ENCODE assay signal across 20 cellular contexts in the genomic region with DNA sequence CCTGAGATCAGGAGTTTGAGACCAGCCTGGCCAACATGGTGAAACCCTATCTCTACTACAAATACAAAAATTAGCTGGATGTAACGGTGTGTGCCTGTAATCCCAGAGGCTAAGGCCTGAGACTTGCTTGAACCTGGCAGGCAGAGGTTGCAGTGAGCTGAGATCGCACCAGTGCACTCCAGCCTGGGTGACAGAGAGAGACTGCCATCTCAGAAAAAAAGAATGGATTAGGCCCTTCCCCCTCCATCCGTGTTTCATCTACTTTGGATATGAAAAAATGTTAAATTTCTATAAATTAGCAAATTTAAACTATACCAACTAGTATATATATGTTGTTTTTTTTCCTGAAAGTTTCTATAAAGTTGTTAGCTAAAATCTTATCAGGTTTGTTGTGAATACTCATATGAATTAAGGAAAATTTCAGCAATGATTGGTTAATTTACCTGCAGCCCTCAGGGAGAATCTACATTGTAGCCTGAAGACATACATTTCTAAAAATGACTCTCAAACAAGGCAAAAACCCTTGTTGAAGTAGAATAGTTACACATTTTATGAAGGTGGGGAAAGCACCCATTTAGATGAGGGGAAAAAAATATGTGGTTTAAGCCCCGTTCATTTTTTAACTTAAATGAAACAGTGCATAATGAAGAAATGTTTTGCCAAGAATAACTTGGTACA.
DNase-seq lines count a peak whose midpoint lies in the region; ATAC-seq, FAIRE-seq and TF ChIP-seq lines count a peak whose summit lies in the region.
"Had no signal": no experiment of that assay in that cellular context is flagged by ENCODE, and none has a peak within 500 bp of the region (broad histone marks: within the 10 kb centered on the region; RNA-seq: fewer than 3 reads in every experiment).

No MANE protein-coding gene starts in this region.

- H3K27me3 ChIP-seq in Caco-2 (replicated peaks; ENCODE audit: control insufficient read depth, insufficient read depth, low read length): no peaks in the 10 kb centered on the region
- H3K27me3 ChIP-seq: ascending aorta, heart right ventricle, upper lobe of left lung had no signal

- CTCF ChIA-PET in Caco-2 (lab: Charles Lee): no interaction called here
- CTCF ChIA-PET in GM10248 (lab: Yijun Ruan, JAX): interaction anchor here (1.2 to 1.9 kb wide), 2 partner anchors 8 to 188 kb away, joined by 3 to 4 read pairs; no protein-coding TSS in a partner anchor

- no peak for FAIRE-seq in kidney (lab: Jason Lieb, UNC)

- no TSS peak for BruUV-seq in Caco-2 (replicated peaks; lab: Mats Ljungman, UMichigan)

- no peaks in the 10 kb centered on the region for H3K36me3 Mint-ChIP-seq in Caco-2 (ENCODE audit: insufficient read depth, unreplicated experiment)
- no peaks in the 10 kb centered on the region for H3K36me3 Mint-ChIP-seq in activated naive CD8-positive, alpha-beta T cell treated with anti-CD3 and anti-CD28 coated beads for 36 hours
- H3K36me3 Mint-ChIP-seq: naive thymus-derived CD8-positive, alpha-beta T cell had no signal

- no peaks in the 10 kb centered on the region for H3K27me3 Mint-ChIP-seq in Caco-2 (ENCODE audit: insufficient read depth, unreplicated experiment)
- H3K27me3 Mint-ChIP-seq in activated naive CD8-positive, alpha-beta T cell treated with anti-CD3 and anti-CD28 coated beads for 36 hours: peaks cover 14% of the 10 kb centered on the region
- H3K27me3 Mint-ChIP-seq: activated CD4-positive, alpha-beta T cell treated with anti-CD3 and anti-CD28 coated beads, Interleukin-2, amount 10 ng/mL, durations not matched to agents 7 days and 5 days; B cell had no signal

- H3K27ac Mint-ChIP-seq in Caco-2 (ENCODE audit: unreplicated experiment): peak overlapping the region; percentile 39
- H3K27ac Mint-ChIP-seq in activated naive CD8-positive, alpha-beta T cell treated with anti-CD3 and anti-CD28 coated beads for 36 hours: peak overlapping the region; percentile 74
- H3K27ac Mint-ChIP-seq: activated CD4-positive, alpha-beta T cell treated with anti-CD3 and anti-CD28 coated beads, Interleukin-2, amount 10 ng/mL, durations not matched to agents 7 days and 5 days; B cell; naive thymus-derived CD8-positive, alpha-beta T cell had no signal

- POLR2A ChIA-PET in Caco-2 (lab: Charles Lee) (interaction anchor here (0.6 kb wide), 1 partner anchor 28 kb away, joined by 5 read pairs; no protein-coding TSS in a partner anchor), GM10248 (lab: Yijun Ruan, JAX) (no interaction called here)

- H3K4me1 ChIP-seq in Caco-2 (peaks cover 10% of the 10 kb centered on the region), kidney (ENCODE audit: control insufficient read depth in 1 of 2, insufficient read depth in 1 of 2, low read depth in 1 of 2, low read length in 2 of 2) (no peaks in the 10 kb centered on the region)
- H3K4me1 ChIP-seq: upper lobe of left lung had no signal

- peaks cover 12% of the 10 kb centered on the region for H3K4me1 Mint-ChIP-seq in Caco-2 (ENCODE audit: low read depth, unreplicated experiment)
- peaks cover 10% of the 10 kb centered on the region for H3K4me1 Mint-ChIP-seq in activated naive CD8-positive, alpha-beta T cell treated with anti-CD3 and anti-CD28 coated beads for 36 hours
- H3K4me1 Mint-ChIP-seq: activated CD4-positive, alpha-beta T cell treated with anti-CD3 and anti-CD28 coated beads, Interleukin-2, amount 10 ng/mL, durations not matched to agents 7 days and 5 days; B cell; naive thymus-derived CD8-positive, alpha-beta T cell had no signal

- ATAC-seq in HG02884 (IDR thresholded peaks at IDR 0.05; ENCODE audit: unreplicated experiment) (peak; percentile 81), GM21367 (IDR thresholded peaks at IDR 0.05; ENCODE audit: unreplicated experiment) (no peak)
- ATAC-seq: heart right ventricle; naive thymus-derived CD8-positive, alpha-beta T cell had no signal

- H3K4me3 ChIP-seq in Caco-2 (ENCODE audit: low read depth, low read length) (no peak overlapping the region), kidney (ENCODE audit: low read length in 2 of 2) (no peak overlapping the region)
- H3K4me3 ChIP-seq: ascending aorta, HAP-1, heart right ventricle, upper lobe of left lung had no signal

- no peak overlapping the region for H3K9ac ChIP-seq in kidney (ENCODE audit: low read length in 2 of 2)

- no peak overlapping the region for H3K27ac ChIP-seq in kidney (ENCODE audit: low read depth in 2 of 2, low read length in 2 of 2)
- H3K27ac ChIP-seq: ascending aorta, heart right ventricle, upper lobe of left lung had no signal

- H3K36me3 ChIP-seq in Caco-2 (ENCODE audit: control insufficient read depth, insufficient read depth, low read length) (no peaks in the 10 kb centered on the region), kidney (ENCODE audit: control insufficient read depth in 1 of 2, insufficient read depth in 2 of 2, low read length in 2 of 2) (no peaks in the 10 kb centered on the region)
- H3K36me3 ChIP-seq: ascending aorta, HAP-1, heart right ventricle, upper lobe of left lung had no signal

- H3K4me3 Mint-ChIP-seq in Caco-2 (ENCODE audit: unreplicated experiment): no peak overlapping the region
- no peak overlapping the region for H3K4me3 Mint-ChIP-seq in activated naive CD8-positive, alpha-beta T cell treated with anti-CD3 and anti-CD28 coated beads for 36 hours
- H3K4me3 Mint-ChIP-seq: activated CD4-positive, alpha-beta T cell treated with anti-CD3 and anti-CD28 coated beads, Interleukin-2, amount 10 ng/mL, durations not matched to agents 7 days and 5 days; B cell; naive thymus-derived CD8-positive, alpha-beta T cell had no signal

- no peak for DNase-seq in Caco-2
- peak; percentile 36 for DNase-seq in GM10248 (ENCODE audit: extremely low spot score)
- no peak for DNase-seq in activated naive CD8-positive, alpha-beta T cell treated with anti-CD3 and anti-CD28 coated beads for 36 hours
- DNase-seq in T-helper 9 cell: no peak
- DNase-seq in kidney: no peak
- no peak for DNase-seq in LoVo (ENCODE audit: low spot score)
- DNase-seq: activated CD4-positive, alpha-beta T cell treated with anti-CD3 and anti-CD28 coated beads, Interleukin-2, amount 10 ng/mL, durations not matched to agents 7 days and 5 days; Calu3; heart right ventricle; islet precursor cell; naive thymus-derived CD8-positive, alpha-beta T cell; NCI-H524; stimulated activated naive CD4-positive, alpha-beta T cell; T1000; upper lobe of left lung had no signal

- H3K9me3 Mint-ChIP-seq in Caco-2 (ENCODE audit: unreplicated experiment): no peaks in the 10 kb centered on the region
- H3K9me3 Mint-ChIP-seq in activated naive CD8-positive, alpha-beta T cell treated with anti-CD3 and anti-CD28 coated beads for 36 hours: no peaks in the 10 kb centered on the region
- H3K9me3 Mint-ChIP-seq: activated CD4-positive, alpha-beta T cell treated with anti-CD3 and anti-CD28 coated beads, Interleukin-2, amount 10 ng/mL, durations not matched to agents 7 days and 5 days; naive thymus-derived CD8-positive, alpha-beta T cell had no signal

- H3K9me3 ChIP-seq in Caco-2: no peaks in the 10 kb centered on the region
- H3K9me3 ChIP-seq in kidney (ENCODE audit: control insufficient read depth in 1 of 2, low read length in 2 of 2): no peaks in the 10 kb centered on the region
- H3K9me3 ChIP-seq: ascending aorta, HAP-1, heart right ventricle, upper lobe of left lung had no signal

- intact Hi-C loops in Caco-2 (cut with micrococcal nuclease; ENCODE audit: unreplicated experiment) (no loop called here), kidney (cut with DNase I) (no loop called here)

- TF ChIP-seq CTCF in Caco-2 (IDR thresholded peaks at IDR 0.05; ENCODE audit: insufficient read depth in 1 of 2, low read depth in 1 of 2, low read length in 1 of 2, severe bottlenecking in 1 of 2, unreplicated experiment in 1 of 2) (no peak), GM10248 (IDR thresholded peaks at IDR 0.05; ENCODE audit: control extremely low read depth, extremely low read depth, low read depth, missing control alignments) (no peak), kidney (IDR thresholded peaks at IDR 0.05; ENCODE audit: borderline replicate concordance, extremely low read depth, insufficient read depth) (no peak)
